In the genomic region with DNA sequence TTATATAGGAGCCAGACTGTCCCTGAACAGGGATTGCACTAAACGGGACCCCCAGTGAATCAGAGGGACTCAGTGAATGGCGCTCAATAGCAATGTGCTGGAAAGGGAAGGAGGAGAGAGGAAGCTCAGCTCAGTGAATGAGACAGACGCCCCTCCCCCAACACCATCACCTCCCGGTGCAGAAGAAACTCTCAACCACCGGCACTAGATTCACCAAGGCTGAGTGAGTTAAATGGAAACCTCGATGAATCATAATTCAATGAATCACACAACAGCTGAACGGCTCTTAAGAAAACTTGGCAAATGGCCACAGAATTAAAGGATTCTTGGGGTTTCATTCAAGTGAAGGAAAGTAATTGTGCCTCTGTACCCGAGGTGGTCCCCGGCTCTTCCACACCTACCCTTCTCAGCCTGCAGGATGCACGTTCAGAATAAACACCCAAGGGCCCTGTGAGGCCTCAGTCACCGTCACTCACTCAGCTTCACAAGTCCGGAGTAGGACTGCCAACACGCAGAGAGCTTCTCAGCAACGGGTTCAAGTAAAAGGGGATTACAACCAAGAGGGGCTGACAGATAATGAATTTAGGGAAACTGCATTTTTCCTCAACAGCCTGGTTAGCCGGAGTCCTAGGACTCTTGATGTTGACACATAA, we compare ENCODE assay signal across 8 cellular contexts. TPM values are rescaled to one million over a fixed set of nuclear protein-coding genes. Genes with fewer than 3 reads are reported as not detected.
DNase-seq lines count a peak whose midpoint lies in the region; ATAC-seq, FAIRE-seq and TF ChIP-seq lines count a peak whose summit lies in the region.

No MANE protein-coding gene starts in this region.

- no peaks in the 10 kb centered on the region for H3K9me3 Mint-ChIP-seq in WTC11

- no peak for TF ChIP-seq CTCF in WTC11 (IDR thresholded peaks at IDR 0.05)

- H3K4me1 Mint-ChIP-seq in WTC11: peaks cover 19% of the 10 kb centered on the region

- CTCF ChIA-PET in WTC11 (lab: Charles Lee): interaction anchor here (1.0 to 1.7 kb wide), 3 partner anchors 42 to 134 kb away, joined by 3 to 6 read pairs (median 4); no protein-coding TSS in a partner anchor

- no peak for FAIRE-seq in urothelium cell line (lab: Jason Lieb, UNC)

- H3K4me3 Mint-ChIP-seq in WTC11: no peak overlapping the region

- DNase-seq in activated naive CD4-positive, alpha-beta T cell treated with Interleukin-2 at 50 U/mL for 16 hours: peak; percentile 42
- DNase-seq in activated naive CD4-positive, alpha-beta T cell (lab: John Stamatoyannopoulos, UW): no peak
- DNase-seq in WTC11 (ENCODE audit: low spot score) (no peak), foreskin melanocyte (peak; percentile 15), urothelium cell line (ENCODE audit: low spot score) (peak; percentile 80), T-helper 9 cell (no peak)

- no peak overlapping the region for H3K27ac Mint-ChIP-seq in WTC11

- ATAC-seq in WTC11: peak; percentile 47; the same call in 1 of the 2 replicates
- ATAC-seq in HG03571 (IDR thresholded peaks at IDR 0.05; ENCODE audit: unreplicated experiment): no peak
- no peak for ATAC-seq in GM21390 (IDR thresholded peaks at IDR 0.05; ENCODE audit: unreplicated experiment)

- H3K36me3 Mint-ChIP-seq in WTC11: peaks cover 14% of the 10 kb centered on the region

- no peaks in the 10 kb centered on the region for H3K27me3 Mint-ChIP-seq in WTC11 (ENCODE audit: low read depth)

- POLR2A ChIA-PET in WTC11 (lab: Charles Lee): no interaction called here

TF ChIP-seq in WTC11, 78 proteins besides CTCF, POLR2A, EP300 and RAD21:
- TF ChIP-seq HMGA2 (CRISPR knock-in tag; IDR thresholded peaks at IDR 0.05) (no peak), GABPB1 (CRISPR knock-in tag; IDR thresholded peaks at IDR 0.05) (no peak), SOX15 (CRISPR knock-in tag; IDR thresholded peaks at IDR 0.05) (no peak), OVOL2 (CRISPR knock-in tag; IDR thresholded peaks at IDR 0.05; ENCODE audit: borderline replicate concordance) (no peak), TP53 (CRISPR knock-in tag; IDR thresholded peaks at IDR 0.05) (no peak), ESRRA (CRISPR knock-in tag; IDR thresholded peaks at IDR 0.05; ENCODE audit: borderline replicate concordance) (no peak), ZNF416 (CRISPR knock-in tag; IDR thresholded peaks at IDR 0.05) (no peak), ATF1 (CRISPR knock-in tag; IDR thresholded peaks at IDR 0.05) (no peak), NR3C1 (CRISPR knock-in tag; conservative IDR thresholded peaks at IDR 0.05; ENCODE audit: low read depth) (no peak)
- TF ChIP-seq, protein P1, sequence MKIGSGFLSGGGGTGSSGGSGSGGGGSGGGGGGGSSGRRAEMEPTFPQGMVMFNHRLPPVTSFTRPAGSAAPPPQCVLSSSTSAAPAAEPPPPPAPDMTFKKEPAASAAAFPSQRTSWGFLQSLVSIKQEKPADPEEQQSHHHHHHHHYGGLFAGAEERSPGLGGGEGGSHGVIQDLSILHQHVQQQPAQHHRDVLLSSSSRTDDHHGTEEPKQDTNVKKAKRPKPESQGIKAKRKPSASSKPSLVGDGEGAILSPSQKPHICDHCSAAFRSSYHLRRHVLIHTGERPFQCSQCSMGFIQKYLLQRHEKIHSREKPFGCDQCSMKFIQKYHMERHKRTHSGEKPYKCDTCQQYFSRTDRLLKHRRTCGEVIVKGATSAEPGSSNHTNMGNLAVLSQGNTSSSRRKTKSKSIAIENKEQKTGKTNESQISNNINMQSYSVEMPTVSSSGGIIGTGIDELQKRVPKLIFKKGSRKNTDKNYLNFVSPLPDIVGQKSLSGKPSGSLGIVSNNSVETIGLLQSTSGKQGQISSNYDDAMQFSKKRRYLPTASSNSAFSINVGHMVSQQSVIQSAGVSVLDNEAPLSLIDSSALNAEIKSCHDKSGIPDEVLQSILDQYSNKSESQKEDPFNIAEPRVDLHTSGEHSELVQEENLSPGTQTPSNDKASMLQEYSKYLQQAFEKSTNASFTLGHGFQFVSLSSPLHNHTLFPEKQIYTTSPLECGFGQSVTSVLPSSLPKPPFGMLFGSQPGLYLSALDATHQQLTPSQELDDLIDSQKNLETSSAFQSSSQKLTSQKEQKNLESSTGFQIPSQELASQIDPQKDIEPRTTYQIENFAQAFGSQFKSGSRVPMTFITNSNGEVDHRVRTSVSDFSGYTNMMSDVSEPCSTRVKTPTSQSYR (CRISPR knock-in tag; IDR thresholded peaks at IDR 0.05): no peak
- TF ChIP-seq, protein P2, sequence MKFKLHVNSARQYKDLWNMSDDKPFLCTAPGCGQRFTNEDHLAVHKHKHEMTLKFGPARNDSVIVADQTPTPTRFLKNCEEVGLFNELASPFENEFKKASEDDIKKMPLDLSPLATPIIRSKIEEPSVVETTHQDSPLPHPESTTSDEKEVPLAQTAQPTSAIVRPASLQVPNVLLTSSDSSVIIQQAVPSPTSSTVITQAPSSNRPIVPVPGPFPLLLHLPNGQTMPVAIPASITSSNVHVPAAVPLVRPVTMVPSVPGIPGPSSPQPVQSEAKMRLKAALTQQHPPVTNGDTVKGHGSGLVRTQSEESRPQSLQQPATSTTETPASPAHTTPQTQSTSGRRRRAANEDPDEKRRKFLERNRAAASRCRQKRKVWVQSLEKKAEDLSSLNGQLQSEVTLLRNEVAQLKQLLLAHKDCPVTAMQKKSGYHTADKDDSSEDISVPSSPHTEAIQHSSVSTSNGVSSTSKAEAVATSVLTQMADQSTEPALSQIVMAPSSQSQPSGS (CRISPR knock-in tag; IDR thresholded peaks at IDR 0.05; ENCODE audit: borderline replicate concordance, low read depth): no peak
- TF ChIP-seq, protein P3, sequence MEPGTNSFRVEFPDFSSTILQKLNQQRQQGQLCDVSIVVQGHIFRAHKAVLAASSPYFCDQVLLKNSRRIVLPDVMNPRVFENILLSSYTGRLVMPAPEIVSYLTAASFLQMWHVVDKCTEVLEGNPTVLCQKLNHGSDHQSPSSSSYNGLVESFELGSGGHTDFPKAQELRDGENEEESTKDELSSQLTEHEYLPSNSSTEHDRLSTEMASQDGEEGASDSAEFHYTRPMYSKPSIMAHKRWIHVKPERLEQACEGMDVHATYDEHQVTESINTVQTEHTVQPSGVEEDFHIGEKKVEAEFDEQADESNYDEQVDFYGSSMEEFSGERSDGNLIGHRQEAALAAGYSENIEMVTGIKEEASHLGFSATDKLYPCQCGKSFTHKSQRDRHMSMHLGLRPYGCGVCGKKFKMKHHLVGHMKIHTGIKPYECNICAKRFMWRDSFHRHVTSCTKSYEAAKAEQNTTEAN (CRISPR knock-in tag; IDR thresholded peaks at IDR 0.05): no peak

RNA-seq across cellular contexts. Expression of gene CRMP1, which starts 29.3 kb away (rescaled TPM):
- total RNA-seq in WTC11 (2021): 109 to 134 TPM (median 110 TPM) in 3 replicates

Comparison
In these comparisons a context has a peak if more than half of its experiments do, and no peak if none do; other contexts are left out.
1. DNase-seq: peak in activated naive CD4-positive, alpha-beta T cell treated with Interleukin-2 at 50 U/mL for 16 hours (single experiment), foreskin melanocyte (single experiment) and urothelium cell line (single experiment); none in activated naive CD4-positive, alpha-beta T cell (0 of 4), WTC11 (single experiment) and T-helper 9 cell (single experiment).